ENCODE assay signal across 1 cellular context in genomic region chr1:201740086-201740541, GRCh38.
TF ChIP-seq lines count a peak whose summit lies in the region.

No MANE protein-coding gene starts in this region.

TF ChIP-seq in HCT116, 20 proteins besides CTCF, POLR2A, EP300 and RAD21 (continued from another document):
- TF ChIP-seq SP1 (IDR thresholded peaks at IDR 0.05; ENCODE audit: low read depth) (no peak), YY1 (IDR thresholded peaks at IDR 0.05; ENCODE audit: extremely low read depth, insufficient replicate concordance, low read depth, low read length) (no peak), EZH2phosphoT487 (IDR thresholded peaks at IDR 0.05; ENCODE audit: borderline replicate concordance) (no peak), ATF3 (IDR thresholded peaks at IDR 0.05) (no peak), ELF1 (IDR thresholded peaks at IDR 0.05; ENCODE audit: borderline replicate concordance, low read depth) (no peak), CEBPB (IDR thresholded peaks at IDR 0.05; ENCODE audit: low read depth) (no peak), EGR1 (IDR thresholded peaks at IDR 0.05; ENCODE audit: low read depth) (no peak), SIN3A (IDR thresholded peaks at IDR 0.05; ENCODE audit: low read depth) (no peak)
